In the genomic region with DNA sequence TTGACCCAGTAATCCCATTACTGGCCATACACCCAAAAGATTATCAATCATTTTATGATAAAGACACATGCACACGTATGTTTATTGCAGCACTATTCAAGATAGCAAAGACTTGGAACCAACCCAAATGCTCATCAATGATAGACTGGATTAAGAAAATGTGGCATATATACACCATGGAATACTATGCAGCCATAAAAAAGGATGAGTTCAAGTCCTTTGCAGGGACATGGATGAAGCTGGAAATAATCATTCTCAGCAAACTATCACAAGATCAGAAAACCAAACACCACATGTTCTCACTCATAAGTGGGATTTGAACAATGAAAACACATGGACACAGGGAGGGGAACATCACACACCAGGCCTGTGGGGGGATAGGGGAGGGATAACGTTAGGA, we compare ENCODE assay signal across 1 cellular context.
TF ChIP-seq lines count a peak whose summit lies in the region.
"Not testable (repeated sequence)": the region's sequence is repeated elsewhere in the genome, so short reads cannot be mapped to it uniquely, and the experiment has no call there.

No MANE protein-coding gene starts in this region.

- not testable (repeated sequence) for H3K36me3 ChIP-seq in HEK293 (ENCODE audit: control insufficient read depth in 2 of 2, insufficient read depth in 1 of 2, low read length in 2 of 2)

- CTCF ChIA-PET in HEK293 (lab: Yijun Ruan, JAX): not testable (repeated sequence)

- not testable (repeated sequence) for TF ChIP-seq CTCF in HEK293 (tag by site-specific recombination; IDR thresholded peaks at IDR 0.05)

- H3K4me3 ChIP-seq in HEK293 (ENCODE audit: low read depth, low read length): not testable (repeated sequence)

- not testable (repeated sequence) for H3K27ac ChIP-seq in HEK293 (ENCODE audit: extremely low read depth, low read depth, low read length)

- H3K4me1 ChIP-seq in HEK293 (ENCODE audit: control insufficient read depth, insufficient read depth, low read length): not testable (repeated sequence)

- not testable (repeated sequence) for H3K9me3 ChIP-seq in HEK293 (ENCODE audit: control insufficient read depth, insufficient read depth, low read depth, low read length)

- POLR2A ChIA-PET in HEK293 (lab: Yijun Ruan, JAX): not testable (repeated sequence)

TF ChIP-seq in HEK293, 187 proteins besides CTCF, POLR2A, EP300 and RAD21:
- peak; percentile 74 for TF ChIP-seq ZNF146 (tag by site-specific recombination; IDR thresholded peaks at IDR 0.05)
- TF ChIP-seq, protein P1, sequence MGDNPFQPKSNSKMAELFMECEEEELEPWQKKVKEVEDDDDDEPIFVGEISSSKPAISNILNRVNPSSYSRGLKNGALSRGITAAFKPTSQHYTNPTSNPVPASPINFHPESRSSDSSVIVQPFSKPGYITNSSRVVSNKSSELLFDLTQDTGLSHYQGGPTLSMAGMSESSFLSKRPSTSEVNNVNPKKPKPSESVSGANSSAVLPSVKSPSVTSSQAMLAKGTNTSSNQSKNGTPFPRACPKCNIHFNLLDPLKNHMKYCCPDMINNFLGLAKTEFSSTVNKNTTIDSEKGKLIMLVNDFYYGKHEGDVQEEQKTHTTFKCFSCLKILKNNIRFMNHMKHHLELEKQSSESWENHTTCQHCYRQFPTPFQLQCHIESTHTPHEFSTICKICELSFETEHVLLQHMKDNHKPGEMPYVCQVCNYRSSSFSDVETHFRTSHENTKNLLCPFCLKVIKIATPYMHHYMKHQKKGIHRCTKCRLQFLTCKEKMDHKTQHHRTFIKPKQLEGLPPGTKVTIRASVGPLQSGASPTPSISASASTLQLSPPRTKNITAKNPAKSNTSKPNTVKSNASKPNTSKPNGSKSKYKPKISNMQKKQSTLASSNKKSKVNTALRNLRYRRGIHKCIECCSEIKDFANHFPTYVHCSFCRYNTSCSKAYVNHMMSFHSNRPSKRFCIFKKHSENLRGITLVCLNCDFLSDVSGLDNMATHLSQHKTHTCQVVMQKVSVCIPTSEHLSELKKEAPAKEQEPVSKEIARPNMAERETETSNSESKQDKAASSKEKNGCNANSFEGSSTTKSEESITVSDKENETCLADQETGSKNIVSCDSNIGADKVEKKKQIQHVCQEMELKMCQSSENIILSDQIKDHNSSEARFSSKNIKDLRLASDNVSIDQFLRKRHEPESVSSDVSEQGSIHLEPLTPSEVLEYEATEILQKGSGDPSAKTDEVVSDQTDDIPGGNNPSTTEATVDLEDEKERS (tag by site-specific recombination; IDR thresholded peaks at IDR 0.05): 0 out of 2 replicates have a peak, but pooled peaks have one; percentile 61
